ENCODE assay signal across 9 cellular contexts in genomic region chr16:68283840-68284595, GRCh38. TPM values are rescaled to one million over a fixed set of nuclear protein-coding genes. Genes with fewer than 3 reads are reported as not detected.
DNase-seq lines count a peak whose midpoint lies in the region; ATAC-seq and FAIRE-seq lines count a peak whose summit lies in the region.
"Had no signal": no experiment of that assay in that cellular context is flagged by ENCODE, and none has a peak within 500 bp of the region (broad histone marks: within the 10 kb centered on the region; RNA-seq: fewer than 3 reads in every experiment).

No MANE protein-coding gene starts in this region.

- peaks cover 0 to 60% (median 29%) of the 10 kb centered on the region in 3 donors for H3K36me3 Mint-ChIP-seq in CD8-positive, alpha-beta memory T cell
- H3K36me3 Mint-ChIP-seq in activated CD4-positive, alpha-beta memory T cell treated with anti-CD3 and anti-CD28 coated beads, Interleukin-2, amount 10 ng/mL, durations not matched to agents 7 days and 5 days (ENCODE audit: low read depth) = peaks cover 79% of the 10 kb centered on the region
- H3K36me3 Mint-ChIP-seq in memory B cell = peaks cover 27% of the 10 kb centered on the region

- H3K4me1 ChIP-seq in CD8-positive, alpha-beta memory T cell (ENCODE audit: insufficient read depth, low read length) = peaks cover 99% of the 10 kb centered on the region

- H3K9me3 ChIP-seq in CD8-positive, alpha-beta memory T cell (ENCODE audit: low read length) = no peaks in the 10 kb centered on the region

- POLR2A ChIA-PET in CD8-positive, alpha-beta memory T cell (lab: Charles Lee) = interaction anchor here (0.7 to 3.5 kb wide), 4 partner anchors 12 to 20 kb away, joined by 3 to 21 read pairs (median 7); partner anchors contain the start of gene SLC7A6
- POLR2A ChIA-PET in activated CD4-positive, alpha-beta memory T cell treated with anti-CD3 and anti-CD28 coated beads, Interleukin-2, amount 10 ng/mL, durations not matched to agents 7 days and 5 days (lab: Charles Lee) = interaction anchor here (0.8 to 9.9 kb wide), 8 partner anchors 8 to 27 kb away, joined by 3 to 85 read pairs (median 20); partner anchors contain the start of genes PRMT7, SLC7A6 and SLC7A6OS

- no peak for DNase-seq in CD8-positive, alpha-beta memory T cell
- no peak for DNase-seq in activated CD4-positive, alpha-beta memory T cell treated with anti-CD3 and anti-CD28 coated beads, Interleukin-2, amount 10 ng/mL, durations not matched to agents 7 days and 5 days
- DNase-seq in memory B cell (ENCODE audit: low spot score in 2 of 2) = no peak
- no peak for DNase-seq in stimulated activated naive CD4-positive, alpha-beta T cell (lab: John Stamatoyannopoulos, UW)
- no peak for DNase-seq in kidney tubule cell (ENCODE audit: low spot score)
- DNase-seq in EL = no peak
- DNase-seq in frontal cortex (ENCODE audit: low spot score in 2 of 2) = no peak

- no peak for FAIRE-seq in frontal cortex (lab: Jason Lieb, UNC)
- FAIRE-seq: G401.6 had no signal

- H3K27ac ChIP-seq in CD8-positive, alpha-beta memory T cell (ENCODE audit: low read depth, low read length) = peak overlapping the region; percentile 3

- peaks cover 10% of the 10 kb centered on the region for H3K36me3 ChIP-seq in CD8-positive, alpha-beta memory T cell (ENCODE audit: insufficient read depth, low read length)

- H3K4me3 ChIP-seq in CD8-positive, alpha-beta memory T cell (ENCODE audit: low read length) = peak overlapping the region; percentile 28

- H3K27me3 Mint-ChIP-seq in CD8-positive, alpha-beta memory T cell = no peaks in the 10 kb centered on the region
- H3K27me3 Mint-ChIP-seq in activated CD4-positive, alpha-beta memory T cell treated with anti-CD3 and anti-CD28 coated beads, Interleukin-2, amount 10 ng/mL, durations not matched to agents 7 days and 5 days = no peaks in the 10 kb centered on the region
- no peaks in the 10 kb centered on the region for H3K27me3 Mint-ChIP-seq in memory B cell

- peaks cover 84 to 92% (median 90%) of the 10 kb centered on the region in 3 donors for H3K4me1 Mint-ChIP-seq in CD8-positive, alpha-beta memory T cell
- H3K4me1 Mint-ChIP-seq in activated CD4-positive, alpha-beta memory T cell treated with anti-CD3 and anti-CD28 coated beads, Interleukin-2, amount 10 ng/mL, durations not matched to agents 7 days and 5 days = peaks cover 90% of the 10 kb centered on the region
- H3K4me1 Mint-ChIP-seq in memory B cell = peaks cover 55% of the 10 kb centered on the region

- CTCF ChIA-PET in CD8-positive, alpha-beta memory T cell (lab: Charles Lee) = interaction anchor here (1.3 to 22.1 kb wide), 10 partner anchors 8 to 55 kb away, joined by 3 to 319 read pairs (median 4); partner anchors contain the start of genes PRMT7, SLC7A6 and SLC7A6OS
- CTCF ChIA-PET in activated CD4-positive, alpha-beta memory T cell treated with anti-CD3 and anti-CD28 coated beads, Interleukin-2, amount 10 ng/mL, durations not matched to agents 7 days and 5 days (lab: Charles Lee) = interaction anchor here (0.6 to 15.3 kb wide), 7 partner anchors 11 to 31 kb away, joined by 3 to 243 read pairs (median 4); partner anchors contain the start of genes PRMT7, SLC7A6 and SLC7A6OS

- H3K4me3 Mint-ChIP-seq in CD8-positive, alpha-beta memory T cell = peak overlapping the region; percentile 56 to 84 (median 75)
- H3K4me3 Mint-ChIP-seq in activated CD4-positive, alpha-beta memory T cell treated with anti-CD3 and anti-CD28 coated beads, Interleukin-2, amount 10 ng/mL, durations not matched to agents 7 days and 5 days = peak overlapping the region; percentile 53
- peak overlapping the region; percentile 75 for H3K4me3 Mint-ChIP-seq in memory B cell

- H3K27ac Mint-ChIP-seq in CD8-positive, alpha-beta memory T cell = peak overlapping the region; percentile 80 to 98 (median 90)
- peak overlapping the region; percentile 92 for H3K27ac Mint-ChIP-seq in activated CD4-positive, alpha-beta memory T cell treated with anti-CD3 and anti-CD28 coated beads, Interleukin-2, amount 10 ng/mL, durations not matched to agents 7 days and 5 days
- peak overlapping the region; percentile 82 for H3K27ac Mint-ChIP-seq in memory B cell

- no peaks in the 10 kb centered on the region for H3K9me3 Mint-ChIP-seq in CD8-positive, alpha-beta memory T cell
- no peaks in the 10 kb centered on the region for H3K9me3 Mint-ChIP-seq in activated CD4-positive, alpha-beta memory T cell treated with anti-CD3 and anti-CD28 coated beads, Interleukin-2, amount 10 ng/mL, durations not matched to agents 7 days and 5 days
- no peaks in the 10 kb centered on the region for H3K9me3 Mint-ChIP-seq in memory B cell

- no peaks in the 10 kb centered on the region for H3K27me3 ChIP-seq in CD8-positive, alpha-beta memory T cell (ENCODE audit: insufficient read depth, low read length, poor library complexity, severe bottlenecking)

- ATAC-seq in GM21423 (IDR thresholded peaks at IDR 0.05; ENCODE audit: unreplicated experiment) (peak; percentile 48), memory B cell (ENCODE audit: low read depth) (peak; percentile 8)

RNA-seq across cellular contexts. Expression of gene SLC7A6, which starts 19.7 kb away (rescaled TPM):
- 10 to 100 TPM; 91.2 to 94.9 TPM for total RNA-seq in CD8-positive, alpha-beta memory T cell
- 18.7 TPM for polyA plus RNA-seq in CD8-positive, alpha-beta memory T cell
- total RNA-seq in activated CD4-positive, alpha-beta memory T cell treated with anti-CD3 and anti-CD28 coated beads, Interleukin-2, amount 10 ng/mL, durations not matched to agents 7 days and 5 days = 10 to 100 TPM; 66.7 to 68.9 TPM
- 17.1 TPM for total RNA-seq in frontal cortex

RNA-seq across cellular contexts. Expression of gene SLC7A6OS, which starts 26.7 kb away (rescaled TPM):
- total RNA-seq in CD8-positive, alpha-beta memory T cell = 10 to 100 TPM; 21.8 to 25.5 TPM
- 28.2 TPM for polyA plus RNA-seq in CD8-positive, alpha-beta memory T cell
- total RNA-seq in activated CD4-positive, alpha-beta memory T cell treated with anti-CD3 and anti-CD28 coated beads, Interleukin-2, amount 10 ng/mL, durations not matched to agents 7 days and 5 days = 10 to 100 TPM; 30.4 to 31.2 TPM
- total RNA-seq in frontal cortex = 11.4 TPM

RNA-seq across cellular contexts. Expression of gene PRMT7, which starts 26.8 kb away (rescaled TPM):
- total RNA-seq in CD8-positive, alpha-beta memory T cell = 10 to 100 TPM; 61.1 to 67.5 TPM
- 41.8 TPM for polyA plus RNA-seq in CD8-positive, alpha-beta memory T cell
- 10 to 100 TPM; 50.4 to 52.2 TPM for total RNA-seq in activated CD4-positive, alpha-beta memory T cell treated with anti-CD3 and anti-CD28 coated beads, Interleukin-2, amount 10 ng/mL, durations not matched to agents 7 days and 5 days
- total RNA-seq in frontal cortex = 39.5 TPM

RNA-seq across cellular contexts. Expression of gene PLA2G15, which starts 38.8 kb away (rescaled TPM):
- 1 to 10 TPM; 9.0 to 9.4 TPM for total RNA-seq in CD8-positive, alpha-beta memory T cell
- 11.0 TPM for polyA plus RNA-seq in CD8-positive, alpha-beta memory T cell
- 1 to 10 TPM; 7.4 to 7.5 TPM for total RNA-seq in activated CD4-positive, alpha-beta memory T cell treated with anti-CD3 and anti-CD28 coated beads, Interleukin-2, amount 10 ng/mL, durations not matched to agents 7 days and 5 days
- 18.3 TPM for total RNA-seq in frontal cortex

RNA-seq across cellular contexts. Expression of gene ESRP2, which starts 48.1 kb away (rescaled TPM):
- total RNA-seq in CD8-positive, alpha-beta memory T cell = under 1 TPM; 0.11 to 0.27 TPM
- polyA plus RNA-seq in CD8-positive, alpha-beta memory T cell = 0.32 TPM
- total RNA-seq in activated CD4-positive, alpha-beta memory T cell treated with anti-CD3 and anti-CD28 coated beads, Interleukin-2, amount 10 ng/mL, durations not matched to agents 7 days and 5 days = not detected
- not detected for total RNA-seq in frontal cortex
